ENCODE assay signal across 14 cellular contexts in genomic region chr15:54150255-54150654, GRCh38.
DNase-seq lines count a peak whose midpoint lies in the region; ATAC-seq and TF ChIP-seq lines count a peak whose summit lies in the region.
"Had no signal": no experiment of that assay in that cellular context is flagged by ENCODE, and none has a peak within 500 bp of the region (broad histone marks: within the 10 kb centered on the region; RNA-seq: fewer than 3 reads in every experiment).

No MANE protein-coding gene starts in this region.

- H3K27me3 ChIP-seq in kidney epithelial cell (ENCODE audit: control insufficient read depth, insufficient read depth, low read length) (no peaks in the 10 kb centered on the region), trophoblast cell (ENCODE audit: insufficient read depth, low read length) (no peaks in the 10 kb centered on the region)
- H3K27me3 ChIP-seq: uterus had no signal

- H2BK12ac ChIP-seq in trophoblast cell (ENCODE audit: low read length), result no peak overlapping the region

- TF ChIP-seq CTCF in kidney epithelial cell (IDR thresholded peaks at IDR 0.05; ENCODE audit: insufficient read depth, low read length, poor library complexity, severe bottlenecking), result no peak

- no peak overlapping the region for H2BK120ac ChIP-seq in trophoblast cell (ENCODE audit: insufficient read depth, low read length, poor library complexity)

- no peak overlapping the region for H2AFZ ChIP-seq in trophoblast cell (ENCODE audit: insufficient read depth, low read length, poor library complexity)

- no peak overlapping the region for H3K23ac ChIP-seq in trophoblast cell (ENCODE audit: low read length)

- H2AK5ac ChIP-seq in trophoblast cell (ENCODE audit: low read length), result no peak overlapping the region

- H3K9ac ChIP-seq in trophoblast cell (ENCODE audit: low read length), result no peak overlapping the region

- no peaks in the 10 kb centered on the region for H3K36me3 ChIP-seq in kidney epithelial cell (ENCODE audit: control insufficient read depth, insufficient read depth, low read length)
- no peaks in the 10 kb centered on the region for H3K36me3 ChIP-seq in trophoblast cell (ENCODE audit: control insufficient read depth in 1 of 2, insufficient read depth in 2 of 2, low read length in 2 of 2)
- H3K36me3 ChIP-seq: uterus had no signal

- no peak overlapping the region for H3K14ac ChIP-seq in trophoblast cell (ENCODE audit: low read length)

- DNase-seq in CD1c-positive myeloid dendritic cell (ENCODE audit: extremely low spot score) (peak; percentile 2), Kasumi-1 (lab: John Stamatoyannopoulos, UW) (peak; percentile 77 to 86), UCSD-AML1 (lab: John Stamatoyannopoulos, UW; ENCODE audit: unreplicated experiment) (peak; percentile 10), kidney epithelial cell (ENCODE audit: low read depth) (peak; percentile 75), T1000 (lab: John Stamatoyannopoulos, UW) (no peak), trophoblast cell (no peak)
- no peak for DNase-seq in activated CD4-positive, alpha-beta T cell treated with anti-CD3 and anti-CD28 coated beads for 1 hour
- DNase-seq: activated CD4-positive, alpha-beta memory T cell treated with anti-CD3 and anti-CD28 coated beads for 36 hours; activated gamma-delta T cell treated with Interleukin-2 at 50 U/mL for 16 hours; mesenchymal stem cell; uterus had no signal

- no peaks in the 10 kb centered on the region for H3K4me1 ChIP-seq in trophoblast cell (ENCODE audit: control insufficient read depth in 1 of 2, insufficient read depth in 2 of 2, low read length in 2 of 2)
- H3K4me1 ChIP-seq: uterus had no signal

- H3K18ac ChIP-seq in trophoblast cell (ENCODE audit: low read length), result no peak overlapping the region

- no peak overlapping the region for H3K4ac ChIP-seq in trophoblast cell (ENCODE audit: low read depth, low read length)

- no peak overlapping the region for H2BK5ac ChIP-seq in trophoblast cell (ENCODE audit: low read depth, low read length, poor library complexity)

- no peaks in the 10 kb centered on the region for H3K79me2 ChIP-seq in trophoblast cell (ENCODE audit: control insufficient read depth, insufficient read depth, low read length, poor library complexity)

- ATAC-seq in HG03460 (IDR thresholded peaks at IDR 0.05; ENCODE audit: unreplicated experiment), result no peak
- ATAC-seq: HCT116, HepG2 had no signal

- no CpG with 5 or more reads among the region's 4 CpGs for WGBS in trophoblast cell (ENCODE audit: extremely low coverage, insufficient coverage, insufficient read length)

- no peak overlapping the region for H4K8ac ChIP-seq in trophoblast cell (ENCODE audit: low read depth, low read length)

- no peak overlapping the region for H3K4me2 ChIP-seq in trophoblast cell (ENCODE audit: low read length)

- H3K9me3 ChIP-seq in trophoblast cell (ENCODE audit: insufficient read depth, low read depth, low read length), result no peaks in the 10 kb centered on the region
- H3K9me3 ChIP-seq: uterus had no signal

- H4K12ac ChIP-seq in trophoblast cell (ENCODE audit: low read depth, low read length), result no peak overlapping the region

- H4K91ac ChIP-seq in trophoblast cell (ENCODE audit: low read depth, low read length), result no peak overlapping the region

- no peak overlapping the region for H3K27ac ChIP-seq in trophoblast cell (ENCODE audit: low read depth, low read length)
- H3K27ac ChIP-seq: uterus had no signal

- H3K79me1 ChIP-seq in trophoblast cell (ENCODE audit: low read length), result no peaks in the 10 kb centered on the region

- no peak overlapping the region for H3K4me3 ChIP-seq in kidney epithelial cell (ENCODE audit: low read depth, low read length)
- no peak overlapping the region for H3K4me3 ChIP-seq in trophoblast cell (ENCODE audit: low read depth, low read length)
- H3K4me3 ChIP-seq: uterus had no signal

Comparison
In these comparisons a context has a peak if more than half of its experiments do, and no peak if none do; other contexts are left out.
1. DNase-seq: peak in CD1c-positive myeloid dendritic cell (single experiment), Kasumi-1 (2 of 2), UCSD-AML1 (single experiment) and kidney epithelial cell (single experiment); none in T1000 (single experiment), activated CD4-positive, alpha-beta T cell treated with anti-CD3 and anti-CD28 coated beads for 1 hour (single experiment) and trophoblast cell (0 of 2).